9 cellular contexts compared by ENCODE assay signal in genomic region chr15:34795267-34796081, GRCh38. TPM values are rescaled to one million over a fixed set of nuclear protein-coding genes. Genes with fewer than 3 reads are reported as not detected.
DNase-seq lines count a peak whose midpoint lies in the region; ATAC-seq, FAIRE-seq and TF ChIP-seq lines count a peak whose summit lies in the region.
"Had no signal": no experiment of that assay in that cellular context is flagged by ENCODE, and none has a peak within 500 bp of the region (broad histone marks: within the 10 kb centered on the region; RNA-seq: fewer than 3 reads in every experiment).

ACTC1 (minus strand) TSS chr15:34795549; CDS start chr15:34794808, 741 bp downstream.

- no peaks in the 10 kb centered on the region for H3K36me3 Mint-ChIP-seq in activated naive CD8-positive, alpha-beta T cell treated with anti-CD3 and anti-CD28 coated beads, Interleukin-2, amount 50 U/mL, for 24 hours (ENCODE audit: low read depth)
- no peaks in the 10 kb centered on the region for H3K36me3 Mint-ChIP-seq in activated CD4-positive, alpha-beta T cell treated with anti-CD3 and anti-CD28 coated beads, Interleukin-2, amount 10 ng/mL, durations not matched to agents 7 days and 5 days (ENCODE audit: low read depth)
- no peaks in the 10 kb centered on the region for H3K36me3 Mint-ChIP-seq in natural killer cell treated with Interleukin-12 subunit alpha and Interleukin-12 subunit beta and Interleukin-15 and Interleukin-18, amount 100 ng/mL, for 72 hours

- no peak for TF ChIP-seq EP300 in sigmoid colon (IDR thresholded peaks at IDR 0.05)

- peak; percentile 33 for ATAC-seq in activated naive CD8-positive, alpha-beta T cell treated with anti-CD3 and anti-CD28 coated beads, Interleukin-2, amount 50 U/mL, for 24 hours
- ATAC-seq in GM19455 (IDR thresholded peaks at IDR 0.05; ENCODE audit: unreplicated experiment), result no peak
- ATAC-seq in natural killer cell treated with Interleukin-12 subunit alpha and Interleukin-12 subunit beta and Interleukin-15 and Interleukin-18, amount 100 ng/mL, for 72 hours, result no peak

- no peaks in the 10 kb centered on the region for H3K4me1 Mint-ChIP-seq in activated naive CD8-positive, alpha-beta T cell treated with anti-CD3 and anti-CD28 coated beads, Interleukin-2, amount 50 U/mL, for 24 hours
- no peaks in the 10 kb centered on the region for H3K4me1 Mint-ChIP-seq in activated CD4-positive, alpha-beta T cell treated with anti-CD3 and anti-CD28 coated beads, Interleukin-2, amount 10 ng/mL, durations not matched to agents 7 days and 5 days
- no peaks in the 10 kb centered on the region for H3K4me1 Mint-ChIP-seq in natural killer cell treated with Interleukin-12 subunit alpha and Interleukin-12 subunit beta and Interleukin-15 and Interleukin-18, amount 100 ng/mL, for 72 hours (ENCODE audit: low read depth in 2 of 2)

- POLR2A ChIA-PET in activated CD4-positive, alpha-beta T cell treated with anti-CD3 and anti-CD28 coated beads, Interleukin-2, amount 10 ng/mL, durations not matched to agents 7 days and 5 days (lab: Charles Lee), result no interaction called here

- peaks cover 0 to 14% of the 10 kb centered on the region in 2 donors for H3K4me1 ChIP-seq in right atrium auricular region
- peaks cover 0 to 21% (median 13%) of the 10 kb centered on the region in 4 donors for H3K4me1 ChIP-seq in sigmoid colon

- H3K36me3 ChIP-seq in right atrium auricular region (peaks cover 47% of the 10 kb centered on the region), sigmoid colon (no peaks in the 10 kb centered on the region)

- H3K9me3 Mint-ChIP-seq in activated naive CD8-positive, alpha-beta T cell treated with anti-CD3 and anti-CD28 coated beads, Interleukin-2, amount 50 U/mL, for 24 hours, result no peaks in the 10 kb centered on the region
- H3K9me3 Mint-ChIP-seq in activated CD4-positive, alpha-beta T cell treated with anti-CD3 and anti-CD28 coated beads, Interleukin-2, amount 10 ng/mL, durations not matched to agents 7 days and 5 days, result no peaks in the 10 kb centered on the region
- H3K9me3 Mint-ChIP-seq in natural killer cell treated with Interleukin-12 subunit alpha and Interleukin-12 subunit beta and Interleukin-15 and Interleukin-18, amount 100 ng/mL, for 72 hours, result no peaks in the 10 kb centered on the region
- H3K9me3 Mint-ChIP-seq: dendritic cell treated with granulocyte-macrophage colony-stimulating factor and Interleukin-4, amounts not matched to agents 40 ng/mL and 50 ng/mL, for 4 days had no signal

- TF ChIP-seq POLR2A in H54 (IDR thresholded peaks at IDR 0.05; ENCODE audit: low read depth, low read length) (no peak), sigmoid colon (IDR thresholded peaks at IDR 0.05) (no peak)

- DNase-seq in H54 (ENCODE audit: insufficient read length, low spot score) (peak; percentile 60), right atrium auricular region (ENCODE audit: low spot score) (peak; percentile 73), sigmoid colon (peak; percentile 72), T-helper 2 cell (no peak)
- DNase-seq in activated naive CD8-positive, alpha-beta T cell treated with anti-CD3 and anti-CD28 coated beads, Interleukin-2, amount 50 U/mL, for 24 hours, result peak; percentile 6
- DNase-seq in activated CD4-positive, alpha-beta T cell treated with anti-CD3 and anti-CD28 coated beads, Interleukin-2, amount 10 ng/mL, durations not matched to agents 7 days and 5 days, result no peak
- DNase-seq in natural killer cell treated with Interleukin-12 subunit alpha and Interleukin-12 subunit beta and Interleukin-15 and Interleukin-18, amount 100 ng/mL, for 72 hours (ENCODE audit: low spot score), result no peak

- 11 to 12% methylated on average over 44 of the region's 44 CpGs for WGBS in sigmoid colon, 2 donors

- H3K27ac Mint-ChIP-seq in activated naive CD8-positive, alpha-beta T cell treated with anti-CD3 and anti-CD28 coated beads, Interleukin-2, amount 50 U/mL, for 24 hours, result no peak within 1 kb of the TSS
- H3K27ac Mint-ChIP-seq in activated CD4-positive, alpha-beta T cell treated with anti-CD3 and anti-CD28 coated beads, Interleukin-2, amount 10 ng/mL, durations not matched to agents 7 days and 5 days, result no peak within 1 kb of the TSS
- H3K27ac Mint-ChIP-seq in natural killer cell treated with Interleukin-12 subunit alpha and Interleukin-12 subunit beta and Interleukin-15 and Interleukin-18, amount 100 ng/mL, for 72 hours, result no peak within 1 kb of the TSS
- H3K27ac Mint-ChIP-seq: dendritic cell treated with granulocyte-macrophage colony-stimulating factor and Interleukin-4, amounts not matched to agents 40 ng/mL and 50 ng/mL, for 4 days had no signal

- no peaks in the 10 kb centered on the region for H3K27me3 ChIP-seq in right atrium auricular region
- peaks cover 0 to 18% (median 0%) of the 10 kb centered on the region in 3 donors for H3K27me3 ChIP-seq in sigmoid colon

- no peak within 1 kb of the TSS for H3K4me3 Mint-ChIP-seq in activated naive CD8-positive, alpha-beta T cell treated with anti-CD3 and anti-CD28 coated beads, Interleukin-2, amount 50 U/mL, for 24 hours
- H3K4me3 Mint-ChIP-seq in activated CD4-positive, alpha-beta T cell treated with anti-CD3 and anti-CD28 coated beads, Interleukin-2, amount 10 ng/mL, durations not matched to agents 7 days and 5 days, result no peak within 1 kb of the TSS
- no peak within 1 kb of the TSS for H3K4me3 Mint-ChIP-seq in natural killer cell treated with Interleukin-12 subunit alpha and Interleukin-12 subunit beta and Interleukin-15 and Interleukin-18, amount 100 ng/mL, for 72 hours
- H3K4me3 Mint-ChIP-seq: dendritic cell treated with granulocyte-macrophage colony-stimulating factor and Interleukin-4, amounts not matched to agents 40 ng/mL and 50 ng/mL, for 4 days had no signal

- TF ChIP-seq CTCF in right atrium auricular region (IDR thresholded peaks at IDR 0.05) (no peak), sigmoid colon (IDR thresholded peaks at IDR 0.05) (no peak)

- CTCF ChIA-PET in activated CD4-positive, alpha-beta T cell treated with anti-CD3 and anti-CD28 coated beads, Interleukin-2, amount 10 ng/mL, durations not matched to agents 7 days and 5 days (lab: Charles Lee), result no interaction called here

- intact Hi-C loops in sigmoid colon (cut with DNase I), result no loop called here

- no peak for FAIRE-seq in H54 (lab: Jason Lieb, UNC)

- H3K4me3 ChIP-seq in right atrium auricular region (peak within 1 kb of the TSS; percentile 57 to 68), sigmoid colon (peak within 1 kb of the TSS in 3 of 4 donors; percentile 29 to 38 (median 34))

- H3K27me3 Mint-ChIP-seq in activated naive CD8-positive, alpha-beta T cell treated with anti-CD3 and anti-CD28 coated beads, Interleukin-2, amount 50 U/mL, for 24 hours, result peaks cover 62% of the 10 kb centered on the region
- peaks cover 64% of the 10 kb centered on the region for H3K27me3 Mint-ChIP-seq in activated CD4-positive, alpha-beta T cell treated with anti-CD3 and anti-CD28 coated beads, Interleukin-2, amount 10 ng/mL, durations not matched to agents 7 days and 5 days
- peaks cover 37 to 67% of the 10 kb centered on the region in 2 donors for H3K27me3 Mint-ChIP-seq in natural killer cell treated with Interleukin-12 subunit alpha and Interleukin-12 subunit beta and Interleukin-15 and Interleukin-18, amount 100 ng/mL, for 72 hours

- H3K27ac ChIP-seq in right atrium auricular region (peak within 1 kb of the TSS; percentile 85 to 95), sigmoid colon (peak within 1 kb of the TSS in 2 of 4 donors; percentile 14 to 43)

- no peaks in the 10 kb centered on the region for H3K9me3 ChIP-seq in right atrium auricular region
- H3K9me3 ChIP-seq in sigmoid colon, result no peaks in the 10 kb centered on the region

RNA-seq across cellular contexts. Expression of gene ACTC1, which starts in this region (rescaled TPM):
- over 10,000 TPM in 1 of 2 donors, 1,000 to 10,000 TPM in 1; 8,662 to 10,302 TPM for total RNA-seq in right atrium auricular region
- total RNA-seq in sigmoid colon, result 1 to 10 TPM in 2 of 4 donors, under 1 TPM in 2; 0.36 to 3.6 (median 0.93) TPM
- 10 to 100 TPM in 1 of 3 donors, 1 to 10 TPM in 2; 1.2 to 11.1 (median 3.0) TPM for polyA plus RNA-seq in sigmoid colon
- total RNA-seq in activated CD4-positive, alpha-beta T cell treated with anti-CD3 and anti-CD28 coated beads, Interleukin-2, amount 10 ng/mL, durations not matched to agents 7 days and 5 days, result not detected
- not detected for total RNA-seq in natural killer cell treated with Interleukin-12 subunit alpha and Interleukin-12 subunit beta and Interleukin-15 and Interleukin-18, amount 100 ng/mL, for 72 hours

Comparison
In these comparisons a context has a peak if more than half of its experiments do, and no peak if none do; other contexts are left out.
1. RNA of gene ACTC1 (total RNA-seq): 8,662 to 10,302 TPM in right atrium auricular region; 0.36 to 3.6 TPM in sigmoid colon, not detected in activated CD4-positive, alpha-beta T cell treated with anti-CD3 and anti-CD28 coated beads, Interleukin-2, amount 10 ng/mL, durations not matched to agents 7 days and 5 days and not detected in natural killer cell treated with Interleukin-12 subunit alpha and Interleukin-12 subunit beta and Interleukin-15 and Interleukin-18, amount 100 ng/mL, for 72 hours; every median in the first group is over 1,000 times any median in the second.
2. DNase-seq: peak in H54 (single experiment), activated naive CD8-positive, alpha-beta T cell treated with anti-CD3 and anti-CD28 coated beads, Interleukin-2, amount 50 U/mL, for 24 hours (single experiment), right atrium auricular region (single experiment) and sigmoid colon (single experiment); none in T-helper 2 cell (0 of 5), activated CD4-positive, alpha-beta T cell treated with anti-CD3 and anti-CD28 coated beads, Interleukin-2, amount 10 ng/mL, durations not matched to agents 7 days and 5 days (single experiment) and natural killer cell treated with Interleukin-12 subunit alpha and Interleukin-12 subunit beta and Interleukin-15 and Interleukin-18, amount 100 ng/mL, for 72 hours (single experiment).